In genomic region chr12:71551529-71551928, GRCh38 we compare ENCODE assay signal across 9 cellular contexts.
DNase-seq lines count a peak whose midpoint lies in the region; ATAC-seq, FAIRE-seq and TF ChIP-seq lines count a peak whose summit lies in the region.
"Had no signal": no experiment of that assay in that cellular context is flagged by ENCODE, and none has a peak within 500 bp of the region (broad histone marks: within the 10 kb centered on the region; RNA-seq: fewer than 3 reads in every experiment).

No MANE protein-coding gene starts in this region.

- H3F3A ChIP-seq in PC-9 (ENCODE audit: insufficient read depth, low read depth) = 0 out of 2 replicates have a peak, but pooled peaks cover 3% of the 10 kb centered on the region

- H4K20me1 ChIP-seq in PC-9 (ENCODE audit: insufficient read depth) = no peaks in the 10 kb centered on the region

- H3K4me3 ChIP-seq in A549 (no peak overlapping the region), PC-9 (no peak overlapping the region), ovary (no peak overlapping the region)

- no peak overlapping the region for H2AFZ ChIP-seq in PC-9

- 52% methylated on average over 3 of the region's 3 CpGs for WGBS in A549 (ENCODE audit: missing lambda C conversion rate)
- WGBS in ovary, 3 donors = 31 to 40% (median 33%) methylated on average over 3 of the region's 3 CpGs

- no peaks in the 10 kb centered on the region for H3K36me3 ChIP-seq in PC-9 (ENCODE audit: low read depth)
- no peaks in the 10 kb centered on the region for H3K36me3 ChIP-seq in ovary

- CTCF ChIA-PET in A549 (lab: Yijun Ruan, JAX) = interaction anchor here (1.4 to 2.6 kb wide), 4 partner anchors 9 to 195 kb away, joined by 5 to 9 read pairs (median 7); no protein-coding TSS in a partner anchor
- CTCF ChIA-PET in PC-9 (lab: Charles Lee) = interaction anchor here (0.8 to 1.0 kb wide), 2 partner anchors 12 to 174 kb away, joined by 3 to 4 read pairs; no protein-coding TSS in a partner anchor

- peak; percentile 42 to 56; a peak in 4 of 5 replicates for TF ChIP-seq RAD21 in A549 (conservative IDR thresholded peaks at IDR 0.05 in 1 of 2, IDR thresholded peaks at IDR 0.05 in 1 of 2)

- FAIRE-seq in A549 (lab: Jason Lieb, UNC) = no peak
- FAIRE-seq: endometrium had no signal

- TF ChIP-seq CTCF in A549 (IDR thresholded peaks at IDR 0.05) = peak; percentile 33
- 0 out of 3 replicates have a peak, but pooled peaks have one; percentile 23 for TF ChIP-seq CTCF in GM12872 (IDR thresholded peaks at IDR 0.05; ENCODE audit: insufficient read depth, low read depth, low read length)
- TF ChIP-seq CTCF in PC-9 (conservative IDR thresholded peaks at IDR 0.05) = peak; percentile 53; the same call in 1 of the 2 replicates
- peak; percentile 63 for TF ChIP-seq CTCF in foreskin keratinocyte (conservative IDR thresholded peaks at IDR 0.05)
- no peak for TF ChIP-seq CTCF in ovary (IDR thresholded peaks at IDR 0.05)

- no peak overlapping the region for H3K27ac ChIP-seq in A549
- no peak overlapping the region for H3K27ac ChIP-seq in PC-9
- no peak overlapping the region for H3K27ac ChIP-seq in foreskin keratinocyte
- H3K27ac ChIP-seq in ovary = no peak overlapping the region

- no TSS peak for BruUV-seq in PC-9 (replicated peaks; lab: Mats Ljungman, UMichigan)

- TF ChIP-seq POLR2A in A549 (IDR thresholded peaks at IDR 0.05; ENCODE audit: low read length) (no peak), ovary (IDR thresholded peaks at IDR 0.05) (no peak)

- H3K4me1 ChIP-seq in A549 = peaks cover 2% of the 10 kb centered on the region; the same call in 2 of the 3 replicates
- no peaks in the 10 kb centered on the region for H3K4me1 ChIP-seq in PC-9 (replicated peaks; ENCODE audit: insufficient read depth)
- peaks cover under 1% of the 10 kb centered on the region for H3K4me1 ChIP-seq in foreskin keratinocyte
- no peaks in the 10 kb centered on the region for H3K4me1 ChIP-seq in ovary (ENCODE audit: insufficient read depth)

- ATAC-seq in A549 (peak in 1 of 2 experiments; percentile 59; a peak in 2 of 6 replicates), foreskin keratinocyte (no peak), HG03280 (IDR thresholded peaks at IDR 0.05; ENCODE audit: unreplicated experiment) (no peak)

- intact Hi-C loops in PC-9 (cut with micrococcal nuclease; ENCODE audit: unreplicated experiment) (loop anchor here (2.0 to 10.0 kb wide), 2 partner anchors 137 to 337 kb away; no protein-coding TSS in a partner anchor), ovary (cut with DNase I) (no loop called here)

- H3K9me3 ChIP-seq in A549 (no peaks in the 10 kb centered on the region), PC-9 (ENCODE audit: insufficient read depth, low read depth) (no peaks in the 10 kb centered on the region), ovary (no peaks in the 10 kb centered on the region)

- H3K79me2 ChIP-seq in PC-9 (ENCODE audit: low read depth) = no peaks in the 10 kb centered on the region

- H3K27me3 ChIP-seq in PC-9 (ENCODE audit: insufficient read depth, low read depth) (no peaks in the 10 kb centered on the region), foreskin keratinocyte (no peaks in the 10 kb centered on the region), ovary (no peaks in the 10 kb centered on the region)

- POLR2A ChIA-PET in A549 (lab: Yijun Ruan, JAX) = no interaction called here
- POLR2A ChIA-PET in PC-9 (lab: Charles Lee; ENCODE audit: unreplicated experiment) = interaction anchor here (0.9 kb wide), 1 partner anchor 20 kb away, joined by 9 read pairs; no protein-coding TSS in a partner anchor

- TF ChIP-seq EP300 in A549 (IDR thresholded peaks at IDR 0.05) (no peak), ovary (IDR thresholded peaks at IDR 0.05) (no peak)

- DNase-seq in A549 (ENCODE audit: low read depth in 1 of 2, low spot score in 1 of 2) (peak in 1 of 2 experiments; percentile 27), PC-9 (no peak), foreskin keratinocyte (no peak), T1000 (lab: John Stamatoyannopoulos, UW) (no peak), ovary (no peak)
- DNase-seq in activated CD4-positive, alpha-beta T cell treated with anti-CD3 and anti-CD28 coated beads, Interleukin-2, amount 50 U/mL, for 1 hour = no peak

- no peak overlapping the region for H3K4me2 ChIP-seq in A549
- no peak overlapping the region for H3K4me2 ChIP-seq in PC-9

- no peaks in the 10 kb centered on the region for H3K9me2 ChIP-seq in PC-9 (ENCODE audit: insufficient read depth)

TF ChIP-seq in A549, 52 proteins besides CTCF, POLR2A, EP300 and RAD21:
- TF ChIP-seq SMC3 (IDR thresholded peaks at IDR 0.05) (0 out of 3 replicates have a peak, but pooled peaks have one; percentile 27), ZSCAN20 (CRISPR knock-in tag; IDR thresholded peaks at IDR 0.05) (no peak)

Comparison
In these comparisons a context has a peak if more than half of its experiments do, and no peak if none do; other contexts are left out.
1. CTCF ChIP-seq: peak in A549 (single experiment), GM12872 (single experiment), PC-9 (single experiment) and foreskin keratinocyte (single experiment); none in ovary (0 of 3).